Comparison of ENCODE assay signal across 2 cellular contexts in the genomic region with DNA sequence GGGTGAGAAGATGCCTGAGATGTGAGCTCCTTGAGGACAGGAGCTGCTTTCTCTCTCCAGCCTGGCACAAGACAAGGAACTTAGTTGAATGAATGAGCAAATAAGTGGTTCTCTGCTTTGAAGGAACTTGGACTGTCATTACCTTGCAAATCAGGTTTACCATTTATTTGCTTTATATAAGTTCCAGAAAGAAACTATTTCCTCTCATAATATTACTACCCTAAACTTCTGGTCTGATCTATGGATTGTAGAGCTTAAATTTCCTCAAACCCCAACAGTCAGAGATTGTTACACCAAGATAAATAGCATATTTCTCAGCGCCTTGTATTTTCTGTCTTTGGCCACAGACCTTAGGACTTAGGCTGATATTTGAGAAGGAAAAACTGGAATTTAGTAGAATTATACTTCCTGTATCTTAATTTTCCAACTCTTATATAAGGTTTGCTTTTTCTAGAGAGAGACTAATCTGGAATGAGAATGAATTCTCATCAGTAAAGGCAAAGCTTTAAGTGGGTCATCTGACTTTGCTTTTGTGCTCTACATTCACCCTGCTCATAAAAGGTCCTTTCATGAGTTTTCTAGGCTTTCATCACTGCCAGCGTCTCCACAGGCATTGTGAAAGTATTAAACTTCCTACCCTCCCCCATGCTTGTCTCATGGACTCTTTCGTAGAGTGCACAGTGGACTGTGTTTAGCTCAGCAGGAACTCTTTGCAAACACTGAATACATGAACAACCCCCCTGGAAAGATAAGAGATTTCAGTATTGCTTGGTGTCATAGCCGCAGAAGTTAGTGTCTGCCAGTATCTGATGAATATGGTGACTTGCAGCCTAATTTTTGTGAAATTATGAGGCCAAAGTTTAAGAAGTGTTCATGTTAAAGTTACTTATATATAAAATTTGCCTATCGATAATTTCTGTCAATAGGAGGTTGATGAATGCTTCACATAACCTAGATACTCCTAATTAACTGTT.
A peak's percentile ranks its signal among the peaks of the same experiment; 100 is the strongest.
TF ChIP-seq lines count a peak whose summit lies in the region.

No MANE protein-coding gene starts in this region.

TF ChIP-seq in K562, 482 proteins besides CTCF, POLR2A, EP300 and RAD21 (continued from another document and continues in another):
- TF ChIP-seq, protein P1, sequence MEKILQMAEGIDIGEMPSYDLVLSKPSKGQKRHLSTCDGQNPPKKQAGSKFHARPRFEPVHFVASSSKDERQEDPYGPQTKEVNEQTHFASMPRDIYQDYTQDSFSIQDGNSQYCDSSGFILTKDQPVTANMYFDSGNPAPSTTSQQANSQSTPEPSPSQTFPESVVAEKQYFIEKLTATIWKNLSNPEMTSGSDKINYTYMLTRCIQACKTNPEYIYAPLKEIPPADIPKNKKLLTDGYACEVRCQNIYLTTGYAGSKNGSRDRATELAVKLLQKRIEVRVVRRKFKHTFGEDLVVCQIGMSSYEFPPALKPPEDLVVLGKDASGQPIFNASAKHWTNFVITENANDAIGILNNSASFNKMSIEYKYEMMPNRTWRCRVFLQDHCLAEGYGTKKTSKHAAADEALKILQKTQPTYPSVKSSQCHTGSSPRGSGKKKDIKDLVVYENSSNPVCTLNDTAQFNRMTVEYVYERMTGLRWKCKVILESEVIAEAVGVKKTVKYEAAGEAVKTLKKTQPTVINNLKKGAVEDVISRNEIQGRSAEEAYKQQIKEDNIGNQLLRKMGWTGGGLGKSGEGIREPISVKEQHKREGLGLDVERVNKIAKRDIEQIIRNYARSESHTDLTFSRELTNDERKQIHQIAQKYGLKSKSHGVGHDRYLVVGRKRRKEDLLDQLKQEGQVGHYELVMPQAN (IDR thresholded peaks at IDR 0.05; ENCODE audit: borderline replicate concordance) = no peak
- TF ChIP-seq SLC30A9 (CRISPR knock-in tag; IDR thresholded peaks at IDR 0.05) = no peak
- no peak for TF ChIP-seq TCF7 (IDR thresholded peaks at IDR 0.05; ENCODE audit: borderline replicate concordance)
- TF ChIP-seq ZNF224 (CRISPR knock-in tag; IDR thresholded peaks at IDR 0.05) = no peak
- TF ChIP-seq ARID1B (IDR thresholded peaks at IDR 0.05) = peak; percentile 68
- TF ChIP-seq, protein P2, sequence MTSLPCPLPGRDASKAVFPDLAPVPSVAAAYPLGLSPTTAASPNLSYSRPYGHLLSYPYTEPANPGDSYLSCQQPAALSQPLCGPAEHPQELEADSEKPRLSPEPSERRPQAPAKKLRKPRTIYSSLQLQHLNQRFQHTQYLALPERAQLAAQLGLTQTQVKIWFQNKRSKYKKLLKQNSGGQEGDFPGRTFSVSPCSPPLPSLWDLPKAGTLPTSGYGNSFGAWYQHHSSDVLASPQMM (CRISPR knock-in tag; IDR thresholded peaks at IDR 0.05) = no peak
- no peak for TF ChIP-seq XRCC5 (IDR thresholded peaks at IDR 0.05; ENCODE audit: low read depth, low read length)
- TF ChIP-seq ZBTB1 (CRISPR knock-in tag; IDR thresholded peaks at IDR 0.05; ENCODE audit: borderline replicate concordance, low read depth) = no peak
- peak; percentile 72 for TF ChIP-seq GATA2 (CRISPR knock-in tag; IDR thresholded peaks at IDR 0.05)
- no peak for TF ChIP-seq MCM7 (IDR thresholded peaks at IDR 0.05)
- TF ChIP-seq ELK3 (CRISPR knock-in tag; IDR thresholded peaks at IDR 0.05) = no peak
- TF ChIP-seq TCF7L2 (IDR thresholded peaks at IDR 0.05; ENCODE audit: low read depth, low read length) = no peak
- no peak for TF ChIP-seq UBTF (IDR thresholded peaks at IDR 0.05; ENCODE audit: borderline replicate concordance in 1 of 2, low read depth in 2 of 2, low read length in 2 of 2)
- TF ChIP-seq, protein P3, sequence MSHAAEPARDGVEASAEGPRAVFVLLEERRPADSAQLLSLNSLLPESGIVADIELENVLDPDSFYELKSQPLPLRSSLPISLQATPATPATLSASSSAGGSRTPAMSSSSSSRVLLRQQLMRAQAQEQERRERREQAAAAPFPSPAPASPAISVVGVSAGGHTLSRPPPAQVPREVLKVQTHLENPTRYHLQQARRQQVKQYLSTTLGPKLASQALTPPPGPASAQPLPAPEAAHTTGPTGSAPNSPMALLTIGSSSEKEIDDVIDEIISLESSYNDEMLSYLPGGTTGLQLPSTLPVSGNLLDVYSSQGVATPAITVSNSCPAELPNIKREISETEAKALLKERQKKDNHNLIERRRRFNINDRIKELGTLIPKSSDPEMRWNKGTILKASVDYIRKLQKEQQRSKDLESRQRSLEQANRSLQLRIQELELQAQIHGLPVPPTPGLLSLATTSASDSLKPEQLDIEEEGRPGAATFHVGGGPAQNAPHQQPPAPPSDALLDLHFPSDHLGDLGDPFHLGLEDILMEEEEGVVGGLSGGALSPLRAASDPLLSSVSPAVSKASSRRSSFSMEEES (CRISPR knock-in tag; IDR thresholded peaks at IDR 0.05) = no peak
- TF ChIP-seq, protein P4, sequence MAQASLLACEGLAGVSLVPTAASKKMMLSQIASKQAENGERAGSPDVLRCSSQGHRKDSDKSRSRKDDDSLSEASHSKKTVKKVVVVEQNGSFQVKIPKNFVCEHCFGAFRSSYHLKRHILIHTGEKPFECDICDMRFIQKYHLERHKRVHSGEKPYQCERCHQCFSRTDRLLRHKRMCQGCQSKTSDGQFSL (CRISPR knock-in tag; IDR thresholded peaks at IDR 0.05) = no peak
- TF ChIP-seq, protein P4 (tag; IDR thresholded peaks at IDR 0.05) = no peak
- TF ChIP-seq KAT8 (IDR thresholded peaks at IDR 0.05; ENCODE audit: low read depth) = no peak
- no peak for TF ChIP-seq SP2 (IDR thresholded peaks at IDR 0.05; ENCODE audit: extremely low read depth, low read depth, low read length, poor library complexity, severe bottlenecking)
- no peak for TF ChIP-seq HEY1 (CRISPR knock-in tag; IDR thresholded peaks at IDR 0.05; ENCODE audit: borderline replicate concordance)
- no peak for TF ChIP-seq ESRRB (CRISPR knock-in tag; IDR thresholded peaks at IDR 0.05; ENCODE audit: borderline replicate concordance)

TF ChIP-seq in HepG2, 621 proteins besides CTCF, POLR2A, EP300 and RAD21 (continued from another document and continues in another):
- TF ChIP-seq, protein P5, sequence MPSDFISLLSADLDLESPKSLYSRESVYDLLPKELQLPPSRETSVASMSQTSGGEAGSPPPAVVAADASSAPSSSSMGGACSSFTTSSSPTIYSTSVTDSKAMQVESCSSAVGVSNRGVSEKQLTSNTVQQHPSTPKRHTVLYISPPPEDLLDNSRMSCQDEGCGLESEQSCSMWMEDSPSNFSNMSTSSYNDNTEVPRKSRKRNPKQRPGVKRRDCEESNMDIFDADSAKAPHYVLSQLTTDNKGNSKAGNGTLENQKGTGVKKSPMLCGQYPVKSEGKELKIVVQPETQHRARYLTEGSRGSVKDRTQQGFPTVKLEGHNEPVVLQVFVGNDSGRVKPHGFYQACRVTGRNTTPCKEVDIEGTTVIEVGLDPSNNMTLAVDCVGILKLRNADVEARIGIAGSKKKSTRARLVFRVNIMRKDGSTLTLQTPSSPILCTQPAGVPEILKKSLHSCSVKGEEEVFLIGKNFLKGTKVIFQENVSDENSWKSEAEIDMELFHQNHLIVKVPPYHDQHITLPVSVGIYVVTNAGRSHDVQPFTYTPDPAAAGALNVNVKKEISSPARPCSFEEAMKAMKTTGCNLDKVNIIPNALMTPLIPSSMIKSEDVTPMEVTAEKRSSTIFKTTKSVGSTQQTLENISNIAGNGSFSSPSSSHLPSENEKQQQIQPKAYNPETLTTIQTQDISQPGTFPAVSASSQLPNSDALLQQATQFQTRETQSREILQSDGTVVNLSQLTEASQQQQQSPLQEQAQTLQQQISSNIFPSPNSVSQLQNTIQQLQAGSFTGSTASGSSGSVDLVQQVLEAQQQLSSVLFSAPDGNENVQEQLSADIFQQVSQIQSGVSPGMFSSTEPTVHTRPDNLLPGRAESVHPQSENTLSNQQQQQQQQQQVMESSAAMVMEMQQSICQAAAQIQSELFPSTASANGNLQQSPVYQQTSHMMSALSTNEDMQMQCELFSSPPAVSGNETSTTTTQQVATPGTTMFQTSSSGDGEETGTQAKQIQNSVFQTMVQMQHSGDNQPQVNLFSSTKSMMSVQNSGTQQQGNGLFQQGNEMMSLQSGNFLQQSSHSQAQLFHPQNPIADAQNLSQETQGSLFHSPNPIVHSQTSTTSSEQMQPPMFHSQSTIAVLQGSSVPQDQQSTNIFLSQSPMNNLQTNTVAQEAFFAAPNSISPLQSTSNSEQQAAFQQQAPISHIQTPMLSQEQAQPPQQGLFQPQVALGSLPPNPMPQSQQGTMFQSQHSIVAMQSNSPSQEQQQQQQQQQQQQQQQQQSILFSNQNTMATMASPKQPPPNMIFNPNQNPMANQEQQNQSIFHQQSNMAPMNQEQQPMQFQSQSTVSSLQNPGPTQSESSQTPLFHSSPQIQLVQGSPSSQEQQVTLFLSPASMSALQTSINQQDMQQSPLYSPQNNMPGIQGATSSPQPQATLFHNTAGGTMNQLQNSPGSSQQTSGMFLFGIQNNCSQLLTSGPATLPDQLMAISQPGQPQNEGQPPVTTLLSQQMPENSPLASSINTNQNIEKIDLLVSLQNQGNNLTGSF (CRISPR knock-in tag; IDR thresholded peaks at IDR 0.05) = no peak
- peak; percentile 93 for TF ChIP-seq NCOR1 (IDR thresholded peaks at IDR 0.05; ENCODE audit: borderline replicate concordance, low read length)
- peak; percentile 52; the same call in 1 of the 2 replicates for TF ChIP-seq CREB1 (IDR thresholded peaks at IDR 0.05)
- TF ChIP-seq CREB1 (CRISPR knock-in tag; IDR thresholded peaks at IDR 0.05) = peak; percentile 66; the same call in 1 of the 2 replicates
- no peak for TF ChIP-seq ATF7-NPFF (CRISPR knock-in tag; IDR thresholded peaks at IDR 0.05; ENCODE audit: low read depth)
- TF ChIP-seq ZNF333 (CRISPR knock-in tag; IDR thresholded peaks at IDR 0.05; ENCODE audit: borderline replicate concordance) = no peak
- TF ChIP-seq ATF5 (CRISPR knock-in tag; IDR thresholded peaks at IDR 0.05; ENCODE audit: low read depth) = no peak
- TF ChIP-seq ZNF33B (CRISPR knock-in tag; IDR thresholded peaks at IDR 0.05) = no peak
- TF ChIP-seq MIXL1 (CRISPR knock-in tag; IDR thresholded peaks at IDR 0.05) = peak; percentile 90
- no peak for TF ChIP-seq ZNF343 (CRISPR knock-in tag; IDR thresholded peaks at IDR 0.05)
- 0 out of 2 replicates have a peak, but pooled peaks have one; percentile 59 for TF ChIP-seq CC2D1A (CRISPR knock-in tag; IDR thresholded peaks at IDR 0.05)
- peak; percentile 81; the same call in 1 of the 2 replicates for TF ChIP-seq GATA4 (IDR thresholded peaks at IDR 0.05; ENCODE audit: borderline replicate concordance, low read depth)
- TF ChIP-seq, protein P6, sequence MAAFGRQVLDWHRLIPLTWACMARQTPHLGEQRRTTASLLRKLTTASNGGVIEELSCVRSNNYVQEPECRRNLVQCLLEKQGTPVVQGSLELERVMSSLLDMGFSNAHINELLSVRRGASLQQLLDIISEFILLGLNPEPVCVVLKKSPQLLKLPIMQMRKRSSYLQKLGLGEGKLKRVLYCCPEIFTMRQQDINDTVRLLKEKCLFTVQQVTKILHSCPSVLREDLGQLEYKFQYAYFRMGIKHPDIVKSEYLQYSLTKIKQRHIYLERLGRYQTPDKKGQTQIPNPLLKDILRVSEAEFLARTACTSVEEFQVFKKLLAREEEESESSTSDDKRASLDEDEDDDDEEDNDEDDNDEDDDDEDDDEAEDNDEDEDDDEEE (CRISPR knock-in tag; IDR thresholded peaks at IDR 0.05) = no peak
- no peak for TF ChIP-seq GTF2F1 (IDR thresholded peaks at IDR 0.05; ENCODE audit: low read length)
- TF ChIP-seq GMEB2 (CRISPR knock-in tag; IDR thresholded peaks at IDR 0.05; ENCODE audit: low read depth) = peak; percentile 66; the same call in 1 of the 2 replicates
- no peak for TF ChIP-seq POLR2AphosphoS5 (IDR thresholded peaks at IDR 0.05; ENCODE audit: low read depth, low read length)
- TF ChIP-seq ZXDC (CRISPR knock-in tag; IDR thresholded peaks at IDR 0.05) = no peak
- peak; percentile 97 for TF ChIP-seq ZSCAN29 (CRISPR knock-in tag; conservative IDR thresholded peaks at IDR 0.05)
- peak; percentile 70; the same call in 1 of the 2 replicates for TF ChIP-seq ZNF556 (CRISPR knock-in tag; IDR thresholded peaks at IDR 0.05; ENCODE audit: borderline replicate concordance)
- TF ChIP-seq SRF (IDR thresholded peaks at IDR 0.05; ENCODE audit: low read depth, low read length) = no peak; the same call in 1 of the 2 replicates
- TF ChIP-seq KAT2B (IDR thresholded peaks at IDR 0.05; ENCODE audit: borderline replicate concordance, low read depth, low read length) = no peak
- no peak for TF ChIP-seq HOXA7 (CRISPR knock-in tag; IDR thresholded peaks at IDR 0.05)
- no peak for TF ChIP-seq AKAP8 (CRISPR knock-in tag; IDR thresholded peaks at IDR 0.05)
- TF ChIP-seq MTA3 (CRISPR knock-in tag; IDR thresholded peaks at IDR 0.05) = no peak
- TF ChIP-seq, protein P7, sequence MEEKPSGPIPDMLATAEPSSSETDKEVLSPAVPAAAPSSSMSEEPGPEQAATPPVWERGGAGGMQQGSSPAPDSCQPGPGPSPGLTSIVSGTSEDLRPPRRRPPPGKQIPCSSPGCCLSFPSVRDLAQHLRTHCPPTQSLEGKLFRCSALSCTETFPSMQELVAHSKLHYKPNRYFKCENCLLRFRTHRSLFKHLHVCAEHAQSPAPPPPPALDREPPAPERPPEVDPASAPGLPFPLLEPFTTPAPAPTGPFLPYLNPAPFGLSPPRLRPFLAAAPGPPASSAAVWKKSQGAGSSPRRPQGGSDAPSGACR (CRISPR knock-in tag; IDR thresholded peaks at IDR 0.05) = peak; percentile 45; the same call in 1 of the 2 replicates
